In genomic region chr11:88308576-88308975, GRCh38 we compare ENCODE assay signal across 22 cellular contexts. TPM values are rescaled to one million over a fixed set of nuclear protein-coding genes. Genes with fewer than 3 reads are reported as not detected.
DNase-seq lines count a peak whose midpoint lies in the region; ATAC-seq and TF ChIP-seq lines count a peak whose summit lies in the region.
"Had no signal": no experiment of that assay in that cellular context is flagged by ENCODE, and none has a peak within 500 bp of the region (broad histone marks: within the 10 kb centered on the region; RNA-seq: fewer than 3 reads in every experiment).

No MANE protein-coding gene starts in this region.

- no peak for TF ChIP-seq CTCF in neural progenitor cell (IDR thresholded peaks at IDR 0.05)

- no peak for ATAC-seq in GM19455 (IDR thresholded peaks at IDR 0.05; ENCODE audit: unreplicated experiment)

- no peak for DNase-seq in T-helper 1 cell
- DNase-seq in NT2/D1 (ENCODE audit: low read depth, low spot score) = peak; percentile 74
- peak; percentile 87 for DNase-seq in iPS DF 4.7 (ENCODE audit: extremely low read depth, low spot score)
- DNase-seq in neural progenitor cell (ENCODE audit: low spot score) = peak; percentile 24
- DNase-seq in NCI-H146 (lab: John Stamatoyannopoulos, UW) = no peak
- DNase-seq in CD4-positive, alpha-beta memory T cell = no peak
- DNase-seq: COR-L47; DMS 273 treated with DMSO at 0.1 percent for 48 hours; DND-41; GDM1; NCI-H1105; NCI-H1694; NCI-H2081 treated with DMSO at 0.1 percent for 48 hours; NCI-H748 treated with DMSO at 0.1 percent for 48 hours; NK-92 treated with Interleukin-12 subunit alpha and Interleukin-12 subunit beta, amount 100 ng/mL, for 24 hours; OCI-M1; SHP77; SK-N-SH had no signal

- H3K27me3 Mint-ChIP-seq in T-helper 1 cell treated with Interleukin-12 subunit alpha and Interleukin-12 subunit beta and Interleukin-4 antibody, amounts not matched to agents 30 μg/mL and 1 μg/mL, for 36 hours (ENCODE audit: low read depth) = no peaks in the 10 kb centered on the region
- no peaks in the 10 kb centered on the region for H3K27me3 Mint-ChIP-seq in neural progenitor cell (ENCODE audit: insufficient read depth, low read depth)
- no peaks in the 10 kb centered on the region for H3K27me3 Mint-ChIP-seq in CD4-positive, alpha-beta memory T cell
- H3K27me3 Mint-ChIP-seq: B cell had no signal

- peaks cover 76% of the 10 kb centered on the region for H3K36me3 Mint-ChIP-seq in T-helper 1 cell treated with Interleukin-12 subunit alpha and Interleukin-12 subunit beta and Interleukin-4 antibody, amounts not matched to agents 30 μg/mL and 1 μg/mL, for 36 hours (ENCODE audit: low read depth)
- peaks cover 30% of the 10 kb centered on the region for H3K36me3 Mint-ChIP-seq in neural progenitor cell
- H3K36me3 Mint-ChIP-seq in CD4-positive, alpha-beta memory T cell = peaks cover 75 to 79% of the 10 kb centered on the region in 2 donors

- CTCF ChIA-PET in CD4-positive, alpha-beta memory T cell (lab: Charles Lee; ENCODE audit: partially characterized antibody) = interaction anchor here (0.9 kb wide), 1 partner anchor 9 kb away, joined by 3 read pairs; no protein-coding TSS in a partner anchor

- H3K4me1 Mint-ChIP-seq in T-helper 1 cell treated with Interleukin-12 subunit alpha and Interleukin-12 subunit beta and Interleukin-4 antibody, amounts not matched to agents 30 μg/mL and 1 μg/mL, for 36 hours (ENCODE audit: low read depth) = peaks cover 37% of the 10 kb centered on the region
- H3K4me1 Mint-ChIP-seq in neural progenitor cell = peaks cover 24% of the 10 kb centered on the region
- peaks cover 19 to 30% (median 22%) of the 10 kb centered on the region in 4 donors for H3K4me1 Mint-ChIP-seq in CD4-positive, alpha-beta memory T cell

- no peak overlapping the region for H3K9ac ChIP-seq in NT2/D1 (ENCODE audit: insufficient read length, low read depth)
- H3K9ac ChIP-seq in neural progenitor cell = no peak overlapping the region
- H3K9ac ChIP-seq: SK-N-SH had no signal

- H4K20me1 ChIP-seq in neural progenitor cell (ENCODE audit: low read depth) = peaks cover 2% of the 10 kb centered on the region

- H2AFZ ChIP-seq in neural progenitor cell (replicated peaks) = no peak overlapping the region

- POLR2A ChIA-PET in CD4-positive, alpha-beta memory T cell (lab: Charles Lee; ENCODE audit: partially characterized antibody) = interaction anchor here (0.8 kb wide), 1 partner anchor 29 kb away, joined by 4 read pairs; the partner anchor contains the start of gene CTSC

- H3K4me1 ChIP-seq in NT2/D1 (ENCODE audit: insufficient read depth, insufficient read length) (no peaks in the 10 kb centered on the region), neural progenitor cell (peaks cover 23% of the 10 kb centered on the region)
- H3K4me1 ChIP-seq in CD4-positive, alpha-beta memory T cell (ENCODE audit: insufficient read depth, low read length) = peaks cover 1% of the 10 kb centered on the region

- peak overlapping the region; percentile 45 for H3K27ac ChIP-seq in neural progenitor cell
- H3K27ac ChIP-seq in CD4-positive, alpha-beta memory T cell (ENCODE audit: low read depth, low read length) = no peak overlapping the region
- H3K27ac ChIP-seq: 22Rv1 had no signal

- peak overlapping the region; percentile 13 for H3K27ac Mint-ChIP-seq in T-helper 1 cell treated with Interleukin-12 subunit alpha and Interleukin-12 subunit beta and Interleukin-4 antibody, amounts not matched to agents 30 μg/mL and 1 μg/mL, for 36 hours
- H3K27ac Mint-ChIP-seq in neural progenitor cell = peak overlapping the region; percentile 64
- H3K27ac Mint-ChIP-seq in CD4-positive, alpha-beta memory T cell = peak overlapping the region in 2 of 7 donors; percentile 23 to 34
- H3K27ac Mint-ChIP-seq: B cell had no signal

- H3K36me3 ChIP-seq in NT2/D1 (ENCODE audit: insufficient read depth, insufficient read length, low read length) = peaks cover 59% of the 10 kb centered on the region
- H3K36me3 ChIP-seq in neural progenitor cell = no peaks in the 10 kb centered on the region
- peaks cover 21% of the 10 kb centered on the region for H3K36me3 ChIP-seq in CD4-positive, alpha-beta memory T cell (ENCODE audit: insufficient read depth, low read length)

- H3K4me3 Mint-ChIP-seq in T-helper 1 cell treated with Interleukin-12 subunit alpha and Interleukin-12 subunit beta and Interleukin-4 antibody, amounts not matched to agents 30 μg/mL and 1 μg/mL, for 36 hours = no peak overlapping the region
- H3K4me3 Mint-ChIP-seq in neural progenitor cell = no peak overlapping the region
- no peak overlapping the region for H3K4me3 Mint-ChIP-seq in CD4-positive, alpha-beta memory T cell
- H3K4me3 Mint-ChIP-seq: B cell had no signal

- H3K9me3 ChIP-seq in NT2/D1 (ENCODE audit: insufficient read depth, low read length) (no peaks in the 10 kb centered on the region), neural progenitor cell (ENCODE audit: low read depth) (no peaks in the 10 kb centered on the region)
- no peaks in the 10 kb centered on the region for H3K9me3 ChIP-seq in CD4-positive, alpha-beta memory T cell (ENCODE audit: control insufficient read depth in 1 of 2, low read length in 2 of 2)
- H3K9me3 ChIP-seq: SK-N-SH had no signal

- intact Hi-C loops in CD4-positive, alpha-beta memory T cell (cut with micrococcal nuclease) = no loop called here

- peak overlapping the region; percentile 40 for H3K4me2 ChIP-seq in neural progenitor cell
- H3K4me2 ChIP-seq: SK-N-SH had no signal

- peaks cover 21% of the 10 kb centered on the region for H3K79me2 ChIP-seq in neural progenitor cell (ENCODE audit: low read depth)

- H3K4me3 ChIP-seq in NT2/D1 (ENCODE audit: insufficient read length, low read depth) = no peak overlapping the region
- no peak overlapping the region for H3K4me3 ChIP-seq in neural progenitor cell
- H3K4me3 ChIP-seq in CD4-positive, alpha-beta memory T cell (ENCODE audit: low read length in 2 of 2) = no peak overlapping the region

- H3K9me3 Mint-ChIP-seq in T-helper 1 cell treated with Interleukin-12 subunit alpha and Interleukin-12 subunit beta and Interleukin-4 antibody, amounts not matched to agents 30 μg/mL and 1 μg/mL, for 36 hours = peaks cover 8% of the 10 kb centered on the region
- H3K9me3 Mint-ChIP-seq in neural progenitor cell = peaks cover 2% of the 10 kb centered on the region
- H3K9me3 Mint-ChIP-seq in CD4-positive, alpha-beta memory T cell = peaks cover 0 to 2% (median 0%) of the 10 kb centered on the region in 8 donors

- H3K27me3 ChIP-seq in NT2/D1 (ENCODE audit: insufficient read depth, insufficient read length) = no peaks in the 10 kb centered on the region
- no peaks in the 10 kb centered on the region for H3K27me3 ChIP-seq in neural progenitor cell
- no peaks in the 10 kb centered on the region for H3K27me3 ChIP-seq in CD4-positive, alpha-beta memory T cell (ENCODE audit: insufficient read depth, low read length)

- H3F3A ChIP-seq in neural progenitor cell (ENCODE audit: low read depth) = peaks cover 27% of the 10 kb centered on the region

RNA-seq across cellular contexts. Expression of gene CTSC, which starts 29.0 kb away (rescaled TPM):
- total RNA-seq in neural progenitor cell (ENCODE audit: low replicate concordance) = 94.6 and 96.4 TPM in 2 replicates
- total RNA-seq in CD4-positive, alpha-beta memory T cell = 10 to 100 TPM; 57.1 to 60.0 TPM
- 100 to 1,000 TPM; 139 to 161 TPM for polyA plus RNA-seq in CD4-positive, alpha-beta memory T cell

Comparison
In these comparisons a context has a peak if more than half of its experiments do, and no peak if none do; other contexts are left out.
1. DNase-seq: peak in NT2/D1 (single experiment), iPS DF 4.7 (single experiment) and neural progenitor cell (single experiment); none in T-helper 1 cell (0 of 5), NCI-H146 (single experiment) and CD4-positive, alpha-beta memory T cell (0 of 5).